In the genomic region with DNA sequence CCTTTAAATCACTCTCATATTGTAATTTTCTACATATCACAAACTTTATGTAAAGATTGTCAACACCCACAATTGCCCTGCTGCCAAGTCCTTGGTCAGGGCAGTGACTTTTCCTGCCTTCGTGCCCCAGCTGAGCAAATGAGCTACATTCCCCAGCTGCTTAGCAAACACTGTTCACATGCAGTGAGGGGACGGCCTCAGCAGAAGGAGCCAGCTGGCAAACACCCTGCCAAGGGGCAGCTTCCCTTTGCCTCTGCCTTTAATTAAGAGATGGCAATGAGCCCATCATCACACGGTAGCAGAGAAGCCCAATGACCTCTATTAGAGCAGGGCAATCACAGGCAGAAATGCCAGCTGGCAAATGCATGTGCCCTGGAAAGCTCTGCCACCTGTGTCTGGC, we compare ENCODE assay signal across 8 cellular contexts.
DNase-seq lines count a peak whose midpoint lies in the region; ATAC-seq and TF ChIP-seq lines count a peak whose summit lies in the region.

No MANE protein-coding gene starts in this region.

- H3K4me3 Mint-ChIP-seq in endothelial cell (ENCODE audit: unreplicated experiment): no peak overlapping the region

- H3K4me1 Mint-ChIP-seq in endothelial cell (ENCODE audit: unreplicated experiment): no peaks in the 10 kb centered on the region

- DNase-seq in DND-41 (peak; percentile 4), NCI-H2081 treated with DMSO at 0.1 percent for 48 hours (lab: John Stamatoyannopoulos, UW) (peak; percentile 79), cerebellar cortex (ENCODE audit: low spot score) (peak; percentile 7), mucosa of gallbladder (ENCODE audit: low spot score) (peak; percentile 73), OCI-M1 (lab: John Stamatoyannopoulos, UW) (no peak), endothelial cell (ENCODE audit: low spot score) (no peak), KBM-7 (no peak)

- no peaks in the 10 kb centered on the region for H4K20me1 ChIP-seq in DND-41 (ENCODE audit: insufficient read depth, low read length)

- H3K36me3 Mint-ChIP-seq in endothelial cell (ENCODE audit: low read depth, unreplicated experiment): no peaks in the 10 kb centered on the region

- no peak overlapping the region for H3K27ac ChIP-seq in DND-41 (ENCODE audit: low read length)

- TF ChIP-seq CTCF in DND-41 (IDR thresholded peaks at IDR 0.05; ENCODE audit: borderline replicate concordance, extremely low read depth, low read length, poor library complexity, severe bottlenecking): no peak
- TF ChIP-seq CTCF in endothelial cell (IDR thresholded peaks at IDR 0.05; ENCODE audit: unreplicated experiment): no peak

- H3K36me3 ChIP-seq in DND-41 (ENCODE audit: insufficient read depth, low read length): no peaks in the 10 kb centered on the region

- no peaks in the 10 kb centered on the region for H3K4me1 ChIP-seq in DND-41 (ENCODE audit: insufficient read depth, low read length)

- H3K4me2 ChIP-seq in DND-41 (ENCODE audit: insufficient read depth, low read length): no peak overlapping the region

- no peaks in the 10 kb centered on the region for H3K79me2 ChIP-seq in DND-41 (ENCODE audit: insufficient read depth, low read length)

- no peak overlapping the region for H3K4me3 ChIP-seq in DND-41 (ENCODE audit: low read depth in 1 of 2, low read length in 2 of 2)

- ATAC-seq in DND-41 (ENCODE audit: insufficient read depth, low read depth): peak; percentile 64; the same call in 2 of the 3 replicates
- ATAC-seq in HG03378 (IDR thresholded peaks at IDR 0.05; ENCODE audit: unreplicated experiment): no peak

- no peaks in the 10 kb centered on the region for H3K9me3 ChIP-seq in DND-41 (ENCODE audit: insufficient read depth, low read length, severe bottlenecking)

- no peaks in the 10 kb centered on the region for H3K27me3 ChIP-seq in DND-41 (ENCODE audit: insufficient read depth, low read length, poor library complexity)

- peaks cover 2% of the 10 kb centered on the region for H3K27me3 Mint-ChIP-seq in endothelial cell (ENCODE audit: unreplicated experiment)

- H3K27ac Mint-ChIP-seq in endothelial cell (ENCODE audit: unreplicated experiment): no peak overlapping the region

- H3K9me3 Mint-ChIP-seq in endothelial cell (ENCODE audit: unreplicated experiment): no peaks in the 10 kb centered on the region

- in situ Hi-C loops in KBM-7 (cut with MboI; ENCODE audit: low pct_unique_long_range_greater_than_20kb, low sequenced_read_pairs): no loop called here

- H2AFZ ChIP-seq in DND-41 (ENCODE audit: low read depth, low read length): peak overlapping the region; percentile 67

- H3K9ac ChIP-seq in DND-41 (ENCODE audit: low read depth, low read length): no peak overlapping the region

Comparison
In these comparisons a context has a peak if more than half of its experiments do, and no peak if none do; other contexts are left out.
1. DNase-seq: peak in DND-41 (single experiment), NCI-H2081 treated with DMSO at 0.1 percent for 48 hours (single experiment), cerebellar cortex (single experiment) and mucosa of gallbladder (single experiment); none in OCI-M1 (single experiment), endothelial cell (single experiment) and KBM-7 (single experiment).